In the genomic region with DNA sequence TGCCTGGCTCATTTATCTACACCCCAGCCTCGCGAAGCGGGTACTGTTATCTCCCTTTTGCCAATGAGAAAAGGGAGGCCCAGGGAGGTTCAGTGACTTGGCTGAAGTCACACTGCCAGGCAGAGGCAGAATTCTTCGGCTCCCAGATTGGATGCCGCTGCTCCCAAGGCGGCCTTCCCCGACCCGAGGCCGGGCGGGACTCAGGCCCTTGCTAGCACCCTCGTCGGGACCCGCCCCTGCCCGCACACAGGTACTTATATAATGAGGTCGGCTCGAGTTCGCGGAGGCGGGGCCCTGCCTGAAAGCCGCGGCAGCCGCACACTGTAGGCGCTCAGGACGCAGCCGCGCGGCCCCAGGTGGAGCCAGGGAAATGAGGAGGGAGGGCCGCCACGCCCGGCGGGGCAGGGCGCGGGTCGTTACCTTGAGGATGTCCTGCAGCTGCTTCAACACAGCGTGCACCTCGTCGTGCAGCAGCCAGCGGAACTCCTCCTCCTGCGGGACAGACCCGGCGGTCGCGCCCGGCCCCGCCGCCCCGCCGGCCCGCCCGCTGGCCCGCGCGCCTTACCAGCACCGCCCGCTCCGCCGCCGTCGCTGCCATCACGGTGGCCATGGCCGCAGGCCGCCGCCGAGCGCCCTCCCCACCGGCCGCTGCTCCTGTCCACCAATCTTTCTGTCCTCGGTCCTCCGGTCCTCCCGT, we compare ENCODE assay signal across 8 cellular contexts. TPM values are rescaled to one million over a fixed set of nuclear protein-coding genes. Genes with fewer than 3 reads are reported as not detected.
DNase-seq lines count a peak whose midpoint lies in the region; ATAC-seq, FAIRE-seq and TF ChIP-seq lines count a peak whose summit lies in the region.

A gene with protein sequence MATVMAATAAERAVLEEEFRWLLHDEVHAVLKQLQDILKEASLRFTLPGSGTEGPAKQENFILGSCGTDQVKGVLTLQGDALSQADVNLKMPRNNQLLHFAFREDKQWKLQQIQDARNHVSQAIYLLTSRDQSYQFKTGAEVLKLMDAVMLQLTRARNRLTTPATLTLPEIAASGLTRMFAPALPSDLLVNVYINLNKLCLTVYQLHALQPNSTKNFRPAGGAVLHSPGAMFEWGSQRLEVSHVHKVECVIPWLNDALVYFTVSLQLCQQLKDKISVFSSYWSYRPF (minus strand): TSS at position 672 of the 697 bp plus-strand sequence. CDS start 62 bp downstream, at position 610.

- no peaks in the 10 kb centered on the region for H3K36me3 ChIP-seq in neural cell (ENCODE audit: insufficient read depth, low read length)

- peak within 1 kb of the TSS; percentile 54 to 57 for H3K27ac Mint-ChIP-seq in stimulated activated naive CD8-positive, alpha-beta T cell treated with anti-CD3 and anti-CD28 coated beads, Interleukin-15, amount 100 ng/mL, for 72 hours

- peak; percentile 15 for TF ChIP-seq EP300 in neural cell (conservative IDR thresholded peaks at IDR 0.05; ENCODE audit: poor library complexity, severe bottlenecking)

- ATAC-seq in GM21717 (IDR thresholded peaks at IDR 0.05; ENCODE audit: unreplicated experiment), result peak; percentile 57
- peak; percentile 68 for ATAC-seq in stimulated activated naive CD8-positive, alpha-beta T cell treated with anti-CD3 and anti-CD28 coated beads, Interleukin-15, amount 100 ng/mL, for 72 hours

- no peaks in the 10 kb centered on the region for H3K79me2 ChIP-seq in neural cell (replicated peaks; ENCODE audit: insufficient read depth, low read length)

- H3K9me3 Mint-ChIP-seq in stimulated activated naive CD8-positive, alpha-beta T cell treated with anti-CD3 and anti-CD28 coated beads, Interleukin-15, amount 100 ng/mL, for 72 hours, result no peaks in the 10 kb centered on the region

- peaks cover 26% of the 10 kb centered on the region for H3K4me1 Mint-ChIP-seq in stimulated activated naive CD8-positive, alpha-beta T cell treated with anti-CD3 and anti-CD28 coated beads, Interleukin-15, amount 100 ng/mL, for 72 hours

- H4K20me1 ChIP-seq in neural cell (ENCODE audit: insufficient read depth), result no peaks in the 10 kb centered on the region

- H3K4me3 ChIP-seq in Jurkat, Clone E6-1 (ENCODE audit: low read length), result peak within 1 kb of the TSS; percentile 60
- H3K4me3 ChIP-seq in fibroblast of villous mesenchyme (ENCODE audit: low read depth, low read length) (peak within 1 kb of the TSS; percentile 77), neural cell (ENCODE audit: low read length) (peak within 1 kb of the TSS; percentile 92)

- H2AFZ ChIP-seq in neural cell (ENCODE audit: low read depth, low read length), result peak within 1 kb of the TSS; percentile 83

- H3K27me3 Mint-ChIP-seq in stimulated activated naive CD8-positive, alpha-beta T cell treated with anti-CD3 and anti-CD28 coated beads, Interleukin-15, amount 100 ng/mL, for 72 hours, result no peaks in the 10 kb centered on the region

- peak within 1 kb of the TSS; percentile 99 for H3K4me2 ChIP-seq in neural cell (ENCODE audit: low read length)

- no peak for FAIRE-seq in RCC 7860 (lab: Jason Lieb, UNC)

- no peaks in the 10 kb centered on the region for H3K9me3 ChIP-seq in neural cell (ENCODE audit: low read length)

- H3K27ac ChIP-seq in neural cell (ENCODE audit: low read length), result peak within 1 kb of the TSS; percentile 86

- H3K27me3 ChIP-seq in neural cell (ENCODE audit: insufficient read depth, low read depth, low read length), result no peaks in the 10 kb centered on the region

- DNase-seq in DMS79 (lab: John Stamatoyannopoulos, UW) (peak; percentile 62), RCC 7860 (ENCODE audit: low spot score) (peak; percentile 58), fibroblast of villous mesenchyme (ENCODE audit: low read depth) (peak; percentile 48)
- peak; percentile 39 for DNase-seq in Jurkat, Clone E6-1 (ENCODE audit: low read depth, low spot score)
- DNase-seq in activated T-helper 9 cell treated with anti-CD3 and anti-CD28 coated beads, Interleukin-2, amount 50 U/mL, for 16 hours (ENCODE audit: low read depth), result peak; percentile 70
- DNase-seq in stimulated activated naive CD8-positive, alpha-beta T cell treated with anti-CD3 and anti-CD28 coated beads, Interleukin-15, amount 100 ng/mL, for 72 hours, result peak in 1 of 2 donors; percentile 69

- no peaks in the 10 kb centered on the region for H3K9me2 ChIP-seq in neural cell (ENCODE audit: insufficient read depth, low read length)

- H3K4me3 Mint-ChIP-seq in stimulated activated naive CD8-positive, alpha-beta T cell treated with anti-CD3 and anti-CD28 coated beads, Interleukin-15, amount 100 ng/mL, for 72 hours, result peak within 1 kb of the TSS; percentile 87 to 91

- H3F3A ChIP-seq in neural cell (ENCODE audit: insufficient read depth, low read length, poor library complexity, severe bottlenecking), result no peaks in the 10 kb centered on the region

- peak; percentile 19 for TF ChIP-seq RAD21 in neural cell (conservative IDR thresholded peaks at IDR 0.05)

- TF ChIP-seq CTCF in fibroblast of villous mesenchyme (IDR thresholded peaks at IDR 0.05; ENCODE audit: insufficient read depth, low read depth, low read length), result no peak
- TF ChIP-seq CTCF in neural cell (IDR thresholded peaks at IDR 0.05; ENCODE audit: poor library complexity, severe bottlenecking), result no peak

- H3K9ac ChIP-seq in neural cell (ENCODE audit: low read length), result peak within 1 kb of the TSS; percentile 83

TF ChIP-seq in neural cell, 6 proteins besides CTCF, POLR2A, EP300 and RAD21:
- peak; percentile 67 for TF ChIP-seq MXI1 (conservative IDR thresholded peaks at IDR 0.05; ENCODE audit: poor library complexity, severe bottlenecking)
- no peak for TF ChIP-seq SMC3 (conservative IDR thresholded peaks at IDR 0.05; ENCODE audit: poor library complexity)

RNA-seq across cellular contexts. Expression of the gene that starts here (rescaled TPM):
- polyA plus RNA-seq in Jurkat, Clone E6-1 (2012; ENCODE audit: insufficient read depth, insufficient read length), result 20.1 TPM
- total RNA-seq in fibroblast of villous mesenchyme, result 20.7 and 24.5 TPM in 2 replicates
- 203 and 241 TPM in 2 replicates for polyA plus RNA-seq in neural cell
- polyA minus RNA-seq in neural cell, result 69.3 and 95.4 TPM in 2 replicates
